In the genomic region with DNA sequence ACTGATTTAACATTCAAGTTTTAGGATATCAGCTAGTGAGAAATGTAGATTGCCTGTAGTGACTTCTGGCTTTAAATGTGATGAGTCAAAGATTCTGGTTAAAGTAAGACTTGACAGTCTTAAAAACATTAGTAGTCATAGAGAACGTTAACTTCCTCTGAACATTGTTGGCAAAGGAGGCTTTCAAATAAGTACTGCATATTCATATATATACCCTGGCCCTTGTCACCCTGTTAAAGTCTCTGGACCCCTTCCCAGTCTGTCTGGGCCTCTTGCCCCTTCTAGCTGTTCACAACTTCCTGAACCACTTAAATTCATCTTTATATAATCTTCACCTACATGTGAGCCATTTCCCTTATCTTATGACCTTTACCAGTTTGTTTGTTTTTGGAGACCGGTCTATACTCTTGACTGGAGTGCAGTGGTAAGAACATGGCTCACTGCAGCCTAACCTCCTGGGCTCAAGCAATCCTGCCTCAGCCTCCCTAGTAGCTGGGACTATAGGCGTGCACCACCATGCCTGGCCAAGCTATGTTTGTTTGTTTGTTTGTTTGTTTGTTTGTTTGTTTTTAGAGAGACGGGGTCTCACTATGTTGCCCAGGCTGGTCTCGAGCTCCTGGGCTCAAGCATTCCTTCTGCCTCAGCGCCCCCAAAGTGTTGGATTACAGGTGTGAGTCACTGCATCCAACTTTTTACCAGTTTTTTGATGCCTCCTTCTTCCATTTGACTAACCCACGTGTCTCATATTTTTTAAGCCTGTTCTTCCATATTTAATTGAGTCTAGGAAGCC, we compare ENCODE assay signal across 9 cellular contexts.
DNase-seq lines count a peak whose midpoint lies in the region; ATAC-seq and TF ChIP-seq lines count a peak whose summit lies in the region.
"Had no signal": no experiment of that assay in that cellular context is flagged by ENCODE, and none has a peak within 500 bp of the region (broad histone marks: within the 10 kb centered on the region; RNA-seq: fewer than 3 reads in every experiment).

No MANE protein-coding gene starts in this region.

- H3K4me1 Mint-ChIP-seq in activated CD8-positive, alpha-beta memory T cell treated with anti-CD3 and anti-CD28 coated beads, Interleukin-2, amount 10 ng/mL, durations not matched to agents 7 days and 5 days: peaks cover 25% of the 10 kb centered on the region
- peaks cover 9% of the 10 kb centered on the region for H3K4me1 Mint-ChIP-seq in activated naive CD8-positive, alpha-beta T cell treated with anti-CD3 and anti-CD28 coated beads for 36 hours

- H3K9ac ChIP-seq in stomach smooth muscle (ENCODE audit: low read length in 2 of 2): no peak overlapping the region

- intact Hi-C loops in left ventricle myocardium inferior (cut with micrococcal nuclease): no loop called here

- no peak overlapping the region for H3K4me3 Mint-ChIP-seq in activated CD8-positive, alpha-beta memory T cell treated with anti-CD3 and anti-CD28 coated beads, Interleukin-2, amount 10 ng/mL, durations not matched to agents 7 days and 5 days
- no peak overlapping the region for H3K4me3 Mint-ChIP-seq in activated naive CD8-positive, alpha-beta T cell treated with anti-CD3 and anti-CD28 coated beads for 36 hours
- H3K4me3 Mint-ChIP-seq: endodermal cell had no signal

- peak overlapping the region; percentile 90 for H3K27ac ChIP-seq in left ventricle myocardium inferior (replicated peaks)
- peak overlapping the region; percentile 26 for H3K27ac ChIP-seq in stomach smooth muscle (ENCODE audit: low read length)

- H3K27me3 Mint-ChIP-seq in activated CD8-positive, alpha-beta memory T cell treated with anti-CD3 and anti-CD28 coated beads, Interleukin-2, amount 10 ng/mL, durations not matched to agents 7 days and 5 days: no peaks in the 10 kb centered on the region
- H3K27me3 Mint-ChIP-seq in activated naive CD8-positive, alpha-beta T cell treated with anti-CD3 and anti-CD28 coated beads for 36 hours: no peaks in the 10 kb centered on the region

- H3K4me3 ChIP-seq in left ventricle myocardium inferior: no peak overlapping the region
- H3K4me3 ChIP-seq in stomach smooth muscle (ENCODE audit: low read length in 2 of 2): no peak overlapping the region

- no peak for DNase-seq in activated CD8-positive, alpha-beta memory T cell treated with anti-CD3 and anti-CD28 coated beads, Interleukin-2, amount 10 ng/mL, durations not matched to agents 7 days and 5 days
- no peak for DNase-seq in activated CD8-positive, alpha-beta memory T cell treated with anti-CD3 and anti-CD28 coated beads, Interleukin-2, amount 50 U/mL, for 4 hours
- no peak for DNase-seq in activated naive CD8-positive, alpha-beta T cell treated with anti-CD3 and anti-CD28 coated beads for 36 hours
- DNase-seq in left ventricle myocardium inferior: no peak
- DNase-seq in amniotic stem cell (lab: John Stamatoyannopoulos, UW): no peak
- DNase-seq in NCI-H82 treated with DMSO at 0.1 percent for 48 hours (lab: John Stamatoyannopoulos, UW; ENCODE audit: unreplicated experiment): no peak
- DNase-seq: endodermal cell had no signal

- H3K9me3 ChIP-seq in left ventricle myocardium inferior (replicated peaks) (no peaks in the 10 kb centered on the region), stomach smooth muscle (ENCODE audit: control insufficient read depth in 2 of 2, low read length in 2 of 2) (no peaks in the 10 kb centered on the region)

- CTCF ChIA-PET in activated CD8-positive, alpha-beta memory T cell treated with anti-CD3 and anti-CD28 coated beads, Interleukin-2, amount 10 ng/mL, durations not matched to agents 7 days and 5 days (lab: Charles Lee): interaction anchor here (0.6 to 2.3 kb wide), 3 partner anchors 10 to 145 kb away, joined by 4 to 11 read pairs (median 6); no protein-coding TSS in a partner anchor

- peaks cover 50% of the 10 kb centered on the region for H3K4me1 ChIP-seq in left ventricle myocardium inferior
- no peaks in the 10 kb centered on the region for H3K4me1 ChIP-seq in stomach smooth muscle (ENCODE audit: control insufficient read depth, insufficient read depth, low read length)

- no peak for ATAC-seq in activated CD8-positive, alpha-beta memory T cell treated with anti-CD3 and anti-CD28 coated beads, Interleukin-2, amount 10 ng/mL, durations not matched to agents 7 days and 5 days
- no peak for ATAC-seq in GM18907 (IDR thresholded peaks at IDR 0.05; ENCODE audit: unreplicated experiment)

- H3K27ac Mint-ChIP-seq in activated CD8-positive, alpha-beta memory T cell treated with anti-CD3 and anti-CD28 coated beads, Interleukin-2, amount 10 ng/mL, durations not matched to agents 7 days and 5 days: peak overlapping the region; percentile 18
- peak overlapping the region; percentile 2 for H3K27ac Mint-ChIP-seq in activated naive CD8-positive, alpha-beta T cell treated with anti-CD3 and anti-CD28 coated beads for 36 hours

- H3K36me3 ChIP-seq in left ventricle myocardium inferior (peaks cover 35% of the 10 kb centered on the region), stomach smooth muscle (ENCODE audit: control insufficient read depth in 2 of 2, insufficient read depth in 2 of 2, low read length in 2 of 2) (peaks cover 8 to 11% of the 10 kb centered on the region in 2 donors)

- TF ChIP-seq CTCF in left ventricle myocardium inferior (IDR thresholded peaks at IDR 0.05; ENCODE audit: borderline replicate concordance): no peak

- H3K36me3 Mint-ChIP-seq in activated CD8-positive, alpha-beta memory T cell treated with anti-CD3 and anti-CD28 coated beads, Interleukin-2, amount 10 ng/mL, durations not matched to agents 7 days and 5 days: peaks cover 52% of the 10 kb centered on the region
- peaks cover 14% of the 10 kb centered on the region for H3K36me3 Mint-ChIP-seq in activated naive CD8-positive, alpha-beta T cell treated with anti-CD3 and anti-CD28 coated beads for 36 hours

- H3K9me3 Mint-ChIP-seq in activated CD8-positive, alpha-beta memory T cell treated with anti-CD3 and anti-CD28 coated beads, Interleukin-2, amount 10 ng/mL, durations not matched to agents 7 days and 5 days (ENCODE audit: low read depth): no peaks in the 10 kb centered on the region
- H3K9me3 Mint-ChIP-seq in activated naive CD8-positive, alpha-beta T cell treated with anti-CD3 and anti-CD28 coated beads for 36 hours: no peaks in the 10 kb centered on the region
- H3K9me3 Mint-ChIP-seq: endodermal cell had no signal

- no peaks in the 10 kb centered on the region for H3K27me3 ChIP-seq in left ventricle myocardium inferior (ENCODE audit: low read depth)
- H3K27me3 ChIP-seq in stomach smooth muscle (ENCODE audit: control insufficient read depth in 1 of 2, insufficient read depth in 2 of 2, low read length in 2 of 2): no peaks in the 10 kb centered on the region
